Comparison of ENCODE assay signal across 31 cellular contexts in genomic region chr2:124112255-124112654, GRCh38.
"Had no signal": no experiment of that assay in that cellular context is flagged by ENCODE, and none has a peak within 500 bp of the region (broad histone marks: within the 10 kb centered on the region; RNA-seq: fewer than 3 reads in every experiment).

No MANE protein-coding gene starts in this region.

- H3K9me3 Mint-ChIP-seq: activated naive CD4-positive, alpha-beta T cell treated with anti-CD3 and anti-CD28 coated beads, Interleukin-2, amount 10 ng/mL, durations not matched to agents 7 days and 5 days; activated naive CD8-positive, alpha-beta T cell treated with anti-CD3 and anti-CD28 coated beads, Interleukin-2, amount 50 U/mL, for 24 hours had no signal

- H3K4me3 ChIP-seq: K562, SJCRH30, SK-N-MC had no signal

- H3K27ac Mint-ChIP-seq: activated CD4-positive, alpha-beta memory T cell treated with anti-CD3 and anti-CD28 coated beads, Interleukin-2, amount 10 ng/mL, durations not matched to agents 7 days and 5 days; activated CD8-positive, alpha-beta memory T cell treated with anti-CD3 and anti-CD28 coated beads, Interleukin-2, amount 10 ng/mL, durations not matched to agents 7 days and 5 days; activated naive CD4-positive, alpha-beta T cell treated with anti-CD3 and anti-CD28 coated beads, Interleukin-2, amount 10 ng/mL, durations not matched to agents 7 days and 5 days; activated naive CD8-positive, alpha-beta T cell; activated naive CD8-positive, alpha-beta T cell treated with anti-CD3 and anti-CD28 coated beads, Interleukin-2, amount 50 U/mL, for 24 hours had no signal

- H3K4me3 Mint-ChIP-seq: activated CD4-positive, alpha-beta memory T cell treated with anti-CD3 and anti-CD28 coated beads, Interleukin-2, amount 10 ng/mL, durations not matched to agents 7 days and 5 days; activated CD8-positive, alpha-beta memory T cell treated with anti-CD3 and anti-CD28 coated beads, Interleukin-2, amount 10 ng/mL, durations not matched to agents 7 days and 5 days; activated naive CD4-positive, alpha-beta T cell treated with anti-CD3 and anti-CD28 coated beads, Interleukin-2, amount 10 ng/mL, durations not matched to agents 7 days and 5 days; activated naive CD8-positive, alpha-beta T cell; activated naive CD8-positive, alpha-beta T cell treated with anti-CD3 and anti-CD28 coated beads, Interleukin-2, amount 50 U/mL, for 24 hours had no signal

- FAIRE-seq: K562 had no signal

- H3K27me3 ChIP-seq: brain microvascular endothelial cell, SJCRH30 had no signal

- H3K36me3 Mint-ChIP-seq: activated CD8-positive, alpha-beta memory T cell treated with anti-CD3 and anti-CD28 coated beads, Interleukin-2, amount 10 ng/mL, durations not matched to agents 7 days and 5 days; activated naive CD4-positive, alpha-beta T cell treated with anti-CD3 and anti-CD28 coated beads, Interleukin-2, amount 10 ng/mL, durations not matched to agents 7 days and 5 days; activated naive CD8-positive, alpha-beta T cell had no signal

- H3K27me3 Mint-ChIP-seq: activated CD4-positive, alpha-beta memory T cell treated with anti-CD3 and anti-CD28 coated beads, Interleukin-2, amount 10 ng/mL, durations not matched to agents 7 days and 5 days; activated CD8-positive, alpha-beta memory T cell treated with anti-CD3 and anti-CD28 coated beads, Interleukin-2, amount 10 ng/mL, durations not matched to agents 7 days and 5 days; activated naive CD4-positive, alpha-beta T cell treated with anti-CD3 and anti-CD28 coated beads, Interleukin-2, amount 10 ng/mL, durations not matched to agents 7 days and 5 days; activated naive CD8-positive, alpha-beta T cell; activated naive CD8-positive, alpha-beta T cell treated with anti-CD3 and anti-CD28 coated beads, Interleukin-2, amount 50 U/mL, for 24 hours had no signal

- DNase-seq: activated CD4-positive, alpha-beta memory T cell treated with anti-CD3 and anti-CD28 coated beads, Interleukin-2, amount 10 ng/mL, durations not matched to agents 7 days and 5 days; activated CD4-positive, alpha-beta T cell treated with anti-CD3 and anti-CD28 coated beads for 1 hour; activated CD4-positive, alpha-beta T cell treated with anti-CD3 and anti-CD28 coated beads for 48 hours; activated CD4-positive, CD25-positive, alpha-beta regulatory T cell; activated CD8-positive, alpha-beta memory T cell treated with anti-CD3 and anti-CD28 coated beads for 24 hours; activated CD8-positive, alpha-beta memory T cell treated with anti-CD3 and anti-CD28 coated beads, Interleukin-2, amount 10 ng/mL, durations not matched to agents 7 days and 5 days; activated CD8-positive, alpha-beta memory T cell treated with anti-CD3 and anti-CD28 coated beads, Interleukin-2, amount 50 U/mL, for 48 hours; activated effector memory CD4-positive, alpha-beta T cell treated with Interleukin-2 at 50 U/mL for 16 hours; activated naive CD4-positive, alpha-beta T cell treated with anti-CD3 and anti-CD28 coated beads, Interleukin-2, amount 10 ng/mL, durations not matched to agents 7 days and 5 days; activated naive CD8-positive, alpha-beta T cell treated with anti-CD3 and anti-CD28 coated beads, Interleukin-2, amount 50 U/mL, for 24 hours; activated T-cell treated with anti-CD3 and anti-CD28 coated beads, Interleukin-2, amount 50 U/mL, for 48 hours; anterior cingulate cortex; cerebellar nuclear complex; NCI-H1105; NCI-H1417 treated with DMSO at 0.1 percent for 48 hours; NCI-H187 treated with DMSO at 0.1 percent for 48 hours; NCI-H2081; NCI-H2171 treated with DMSO at 0.1 percent for 48 hours; NCI-H345; NCI-H510A treated with DMSO at 0.1 percent for 48 hours; NCI-H69; NCI-H82; OCI-M1; SHP77; SJCRH30; T1000; WERI-Rb-1 had no signal

- H3K36me3 ChIP-seq: brain microvascular endothelial cell, SJCRH30, WERI-Rb-1 had no signal

- H3K9me3 ChIP-seq: SJCRH30 had no signal

- ATAC-seq: activated CD8-positive, alpha-beta memory T cell treated with anti-CD3 and anti-CD28 coated beads, Interleukin-2, amount 10 ng/mL, durations not matched to agents 7 days and 5 days; activated naive CD8-positive, alpha-beta T cell treated with anti-CD3 and anti-CD28 coated beads, Interleukin-2, amount 50 U/mL, for 24 hours; K562 had no signal

- H3K4me1 Mint-ChIP-seq: activated CD4-positive, alpha-beta memory T cell treated with anti-CD3 and anti-CD28 coated beads, Interleukin-2, amount 10 ng/mL, durations not matched to agents 7 days and 5 days; activated CD8-positive, alpha-beta memory T cell treated with anti-CD3 and anti-CD28 coated beads, Interleukin-2, amount 10 ng/mL, durations not matched to agents 7 days and 5 days; activated naive CD4-positive, alpha-beta T cell treated with anti-CD3 and anti-CD28 coated beads, Interleukin-2, amount 10 ng/mL, durations not matched to agents 7 days and 5 days; activated naive CD8-positive, alpha-beta T cell treated with anti-CD3 and anti-CD28 coated beads, Interleukin-2, amount 50 U/mL, for 24 hours had no signal

- H3K4me1 ChIP-seq: SJCRH30 had no signal

- H3K27ac ChIP-seq: brain microvascular endothelial cell, SJCRH30, SK-N-MC, WERI-Rb-1 had no signal
